19 cellular contexts compared by ENCODE assay signal in the genomic region with DNA sequence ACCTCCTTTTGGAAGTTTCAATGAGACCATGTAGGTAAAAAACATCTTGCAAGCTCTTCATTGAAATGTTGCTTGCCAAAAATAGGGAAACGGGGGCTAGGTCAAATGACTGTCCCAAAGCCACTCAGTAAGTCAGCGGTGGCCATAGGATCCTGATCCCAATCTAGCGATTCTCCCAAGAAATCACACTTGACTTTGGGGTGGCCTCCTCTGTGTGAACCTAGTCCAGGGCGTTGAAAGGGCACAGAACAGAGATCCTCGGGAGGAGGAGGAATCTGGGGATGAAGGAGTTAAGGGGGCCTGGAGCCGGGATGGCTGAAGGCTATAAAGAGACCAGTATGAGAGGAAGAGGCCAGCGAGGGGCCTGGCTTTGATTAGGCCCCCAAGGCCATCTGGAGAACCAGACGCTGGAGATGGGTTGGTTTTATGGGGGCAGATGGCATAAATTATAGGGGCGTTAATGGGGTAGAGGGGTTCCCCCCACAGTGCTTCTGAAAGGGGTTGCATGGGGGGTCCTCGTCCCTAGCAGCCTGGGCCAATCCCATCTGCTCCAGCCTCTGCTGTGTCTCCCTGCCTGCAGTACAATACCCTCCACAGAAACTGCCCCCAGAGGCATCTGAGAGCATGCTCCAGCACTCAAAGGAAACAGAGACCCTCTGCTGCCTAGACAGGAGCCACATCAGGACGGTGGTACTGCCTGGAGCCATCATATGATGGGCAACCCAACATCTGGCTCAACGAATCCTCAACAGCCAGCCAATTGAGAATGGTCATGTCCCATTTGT.
A peak's percentile ranks its signal among the peaks of the same experiment; 100 is the strongest.
DNase-seq lines count a peak whose midpoint lies in the region; ATAC-seq and TF ChIP-seq lines count a peak whose summit lies in the region.
"Had no signal": no experiment of that assay in that cellular context is flagged by ENCODE, and none has a peak within 500 bp of the region (broad histone marks: within the 10 kb centered on the region; RNA-seq: fewer than 3 reads in every experiment).

No MANE protein-coding gene starts in this region.

- H3K4me3 Mint-ChIP-seq in nephron: peak overlapping the region in 2 of 3 experiments; percentile 8 to 24
- H3K4me3 Mint-ChIP-seq: CD4-positive, alpha-beta memory T cell; endodermal cell had no signal

- H3K27me3 Mint-ChIP-seq in nephron (ENCODE audit: low read depth): peaks cover 51% of the 10 kb centered on the region

- no peaks in the 10 kb centered on the region for H3K9me3 Mint-ChIP-seq in nephron
- H3K9me3 Mint-ChIP-seq: activated naive CD4-positive, alpha-beta T cell treated with anti-CD3 and anti-CD28 coated beads, Interleukin-2, amount 50 U/mL, for 72 hours; CD4-positive, alpha-beta memory T cell; endodermal cell had no signal

- peak overlapping the region; percentile 33 for H3K4me2 ChIP-seq in BLaER1

- peaks cover 31% of the 10 kb centered on the region for H3K4me1 Mint-ChIP-seq in nephron

- H3K36me3 Mint-ChIP-seq in nephron (ENCODE audit: low read depth): no peaks in the 10 kb centered on the region
- H3K36me3 Mint-ChIP-seq: activated naive CD4-positive, alpha-beta T cell treated with anti-CD3 and anti-CD28 coated beads, Interleukin-2, amount 50 U/mL, for 72 hours; CD4-positive, alpha-beta memory T cell had no signal

- H3K4me1 ChIP-seq in BLaER1: peaks cover 10% of the 10 kb centered on the region
- H3K4me1 ChIP-seq: foreskin keratinocyte had no signal

- peak overlapping the region; percentile 71 to 82 (median 80) for H3K27ac Mint-ChIP-seq in nephron
- H3K27ac Mint-ChIP-seq: CD4-positive, alpha-beta memory T cell; endodermal cell; progenitor cell of endocrine pancreas had no signal

- H3K27me3 ChIP-seq in BLaER1: peaks cover 27% of the 10 kb centered on the region
- H3K27me3 ChIP-seq: testis had no signal

- H4K20me1 ChIP-seq in BLaER1: no peaks in the 10 kb centered on the region

- peaks cover 6% of the 10 kb centered on the region; the same call in 1 of the 2 replicates for H3K9me3 ChIP-seq in BLaER1
- H3K9me3 ChIP-seq: heart left ventricle, neutrophil, testis had no signal

- DNase-seq in D341Med (ENCODE audit: low spot score): peak; percentile 5
- DNase-seq in activated effector memory CD4-positive, alpha-beta T cell treated with anti-CD3 and anti-CD28 coated beads, Interleukin-2, amount 50 U/mL, for 16 hours: no peak
- no peak for DNase-seq in NK-92 (lab: John Stamatoyannopoulos, UW; ENCODE audit: unreplicated experiment)
- no peak for DNase-seq in C1 segment of cervical spinal cord (lab: John Stamatoyannopoulos, UW)
- no peak for DNase-seq in NCI-H2029 treated with DMSO at 0.1 percent for 48 hours (lab: John Stamatoyannopoulos, UW)
- DNase-seq: cortex of kidney, NCI-H1436 treated with DMSO at 0.1 percent for 48 hours, NCI-H446 treated with DMSO at 0.1 percent for 48 hours had no signal

- no peak for TF ChIP-seq CTCF in nephron (IDR thresholded peaks at IDR 0.05; ENCODE audit: unreplicated experiment in 3 of 3)

- ATAC-seq in SK-N-SH treated with all-trans-retinoic acid at 6 μM for 48 hours: no peak

- no peak overlapping the region for H3K9ac ChIP-seq in BLaER1

- H3K27ac ChIP-seq in BLaER1: no peak overlapping the region
- H3K27ac ChIP-seq: foreskin keratinocyte, heart left ventricle, neutrophil, testis had no signal

- no peaks in the 10 kb centered on the region for H3K36me3 ChIP-seq in BLaER1
- H3K36me3 ChIP-seq: heart left ventricle, neutrophil had no signal

- H3K4me3 ChIP-seq in BLaER1: no peak overlapping the region
- H3K4me3 ChIP-seq: heart left ventricle, testis had no signal

TF ChIP-seq in SK-N-SH treated with all-trans-retinoic acid at 6 μM for 48 hours, 23 proteins besides CTCF, POLR2A, EP300 and RAD21:
- TF ChIP-seq CSRNP3 (CRISPR knock-in tag; IDR thresholded peaks at IDR 0.05) (no peak), TCF4 (CRISPR knock-in tag; IDR thresholded peaks at IDR 0.05; ENCODE audit: borderline replicate concordance) (peak; percentile 57)
